Comparison of ENCODE assay signal across 8 cellular contexts in genomic region chr18:8988262-8988871, GRCh38.
DNase-seq lines count a peak whose midpoint lies in the region; ATAC-seq and TF ChIP-seq lines count a peak whose summit lies in the region.

No MANE protein-coding gene starts in this region.

- H3K4me1 ChIP-seq in OCI-LY7 (ENCODE audit: insufficient read depth, low read length, poor library complexity, severe bottlenecking) (peaks cover 36% of the 10 kb centered on the region), neuronal stem cell (ENCODE audit: control insufficient read depth in 2 of 2, insufficient read depth in 1 of 2, low read depth in 1 of 2, low read length in 2 of 2) (no peaks in the 10 kb centered on the region), thyroid gland (no peaks in the 10 kb centered on the region)

- no peak overlapping the region for H4K8ac ChIP-seq in neuronal stem cell (ENCODE audit: low read depth, low read length)

- H2BK5ac ChIP-seq in neuronal stem cell (ENCODE audit: low read length), result no peak overlapping the region

- intact Hi-C loops in OCI-LY7 (cut with micrococcal nuclease; ENCODE audit: unreplicated experiment) (loop anchor here (1.0 to 2.0 kb wide), 5 partner anchors 66 to 510 kb away; no protein-coding TSS in a partner anchor), thyroid gland (cut with DNase I) (no loop called here)

- no peak overlapping the region for H3K18ac ChIP-seq in neuronal stem cell (ENCODE audit: low read length)

- POLR2A ChIA-PET in OCI-LY7 (lab: Charles Lee), result interaction anchor here (0.7 to 2.1 kb wide), 8 partner anchors 10 to 506 kb away, joined by 3 to 6 read pairs (median 4); no protein-coding TSS in a partner anchor

- H3K4ac ChIP-seq in neuronal stem cell (ENCODE audit: low read length), result no peak overlapping the region

- no peaks in the 10 kb centered on the region for H3K79me2 ChIP-seq in OCI-LY7 (ENCODE audit: insufficient read depth, low read depth, low read length)

- H4K91ac ChIP-seq in neuronal stem cell (ENCODE audit: low read depth, low read length, poor library complexity), result no peak overlapping the region

- DNase-seq in C1 segment of cervical spinal cord (lab: John Stamatoyannopoulos, UW) (peak in 10 of 14 donors; percentile 3 to 73 (median 18)), HUDEP-2 (lab: John Stamatoyannopoulos, UW; ENCODE audit: unreplicated experiment in 76 of 76) (peak in 41 of 76 experiments; percentile 0 to 73 (median 18)), OCI-LY7 (ENCODE audit: low spot score) (peak; percentile 87), fibroblast of pulmonary artery (ENCODE audit: low read depth) (peak; percentile 77), neuronal stem cell (ENCODE audit: low spot score) (peak; percentile 55), thyroid gland (peak; percentile 53 to 62)
- DNase-seq in activated T-cell treated with anti-CD3 and anti-CD28 coated beads, Interleukin-2, amount 50 U/mL, for 4 hours, result peak; percentile 44

- no peak overlapping the region for H3K14ac ChIP-seq in neuronal stem cell (ENCODE audit: low read length)

- peak overlapping the region; percentile 63; the same call in 1 of the 2 replicates for H2AFZ ChIP-seq in OCI-LY7 (ENCODE audit: low read length)
- no peak overlapping the region for H2AFZ ChIP-seq in neuronal stem cell (ENCODE audit: low read length)

- no peak overlapping the region for H3K4me3 Mint-ChIP-seq in activated T-cell treated with anti-CD3 and anti-CD28 coated beads, Interleukin-2, amount 50 U/mL, for 4 hours

- TF ChIP-seq CTCF in OCI-LY7 (conservative IDR thresholded peaks at IDR 0.05; ENCODE audit: low read length) (peak; percentile 97), fibroblast of pulmonary artery (IDR thresholded peaks at IDR 0.05; ENCODE audit: low read length, missing control alignments) (peak; percentile 93), thyroid gland (IDR thresholded peaks at IDR 0.05) (peak in 5 of 6 experiments; percentile 52 to 81 (median 74))

- H3K79me1 ChIP-seq in neuronal stem cell (ENCODE audit: low read depth, low read length), result no peaks in the 10 kb centered on the region

- WGBS in neuronal stem cell (ENCODE audit: extremely low coverage in 2 of 2, insufficient read length in 2 of 2, insufficient replicate concordance in 1 of 2), 2 donors, result no CpG with 5 or more reads among the region's 10 CpGs
- 30 to 34% methylated on average over 10 of the region's 10 CpGs for WGBS in thyroid gland, 2 donors

- no peak overlapping the region for H3K23ac ChIP-seq in neuronal stem cell (ENCODE audit: low read depth, low read length, poor library complexity)

- H3K36me3 Mint-ChIP-seq in activated T-cell treated with anti-CD3 and anti-CD28 coated beads, Interleukin-2, amount 50 U/mL, for 4 hours (ENCODE audit: insufficient read depth), result no peaks in the 10 kb centered on the region

- no peak overlapping the region for H2AK5ac ChIP-seq in neuronal stem cell (ENCODE audit: low read depth, low read length)

- H2BK12ac ChIP-seq in neuronal stem cell (ENCODE audit: low read length), result no peak overlapping the region

- H3K4me2 ChIP-seq in OCI-LY7 (ENCODE audit: low read length), result no peak overlapping the region
- no peak overlapping the region for H3K4me2 ChIP-seq in neuronal stem cell (ENCODE audit: insufficient read depth, low read length, poor library complexity, severe bottlenecking)

- peak; percentile 86 for ATAC-seq in GM19351 (IDR thresholded peaks at IDR 0.05; ENCODE audit: unreplicated experiment)
- ATAC-seq in activated T-cell treated with anti-CD3 and anti-CD28 coated beads, Interleukin-2, amount 50 U/mL, for 4 hours, result peak; percentile 78 to 87

- no peaks in the 10 kb centered on the region for H3K9me3 ChIP-seq in OCI-LY7 (ENCODE audit: low read length)
- H3K9me3 ChIP-seq in neuronal stem cell (replicated peaks in 1 of 2; ENCODE audit: control insufficient read depth in 2 of 2, insufficient read depth in 1 of 2, low read depth in 1 of 2, low read length in 2 of 2), result no peaks in the 10 kb centered on the region
- H3K9me3 ChIP-seq in thyroid gland, result no peaks in the 10 kb centered on the region

- no peaks in the 10 kb centered on the region for H3K36me3 ChIP-seq in OCI-LY7 (ENCODE audit: insufficient read depth, low read length)
- H3K36me3 ChIP-seq in neuronal stem cell (replicated peaks in 1 of 2; ENCODE audit: control insufficient read depth in 2 of 2, insufficient read depth in 2 of 2, low read length in 2 of 2), result no peaks in the 10 kb centered on the region
- H3K36me3 ChIP-seq in thyroid gland, result no peaks in the 10 kb centered on the region

- no TSS peak for BruUV-seq in OCI-LY7 (replicated peaks; lab: Mats Ljungman, UMichigan)

- H3K9me2 ChIP-seq in OCI-LY7 (ENCODE audit: insufficient read depth, low read length), result no peaks in the 10 kb centered on the region

- no peaks in the 10 kb centered on the region for H3K9me3 Mint-ChIP-seq in activated T-cell treated with anti-CD3 and anti-CD28 coated beads, Interleukin-2, amount 50 U/mL, for 4 hours

- no peak for TF ChIP-seq POLR2A in thyroid gland (IDR thresholded peaks at IDR 0.05)

- H3K27ac ChIP-seq in OCI-LY7 (ENCODE audit: low read depth, low read length, poor library complexity, severe bottlenecking) (no peak overlapping the region), neuronal stem cell (replicated peaks; ENCODE audit: low read length) (no peak overlapping the region), thyroid gland (no peak overlapping the region)

- H4K20me1 ChIP-seq in OCI-LY7 (ENCODE audit: insufficient read depth, low read length), result no peaks in the 10 kb centered on the region

- H2BK120ac ChIP-seq in neuronal stem cell (ENCODE audit: low read depth, low read length), result no peak overlapping the region

- no peak overlapping the region for H3K9ac ChIP-seq in neuronal stem cell (ENCODE audit: low read depth, low read length, poor library complexity)

- H3K27me3 ChIP-seq in neuronal stem cell (ENCODE audit: control insufficient read depth in 3 of 3, insufficient read depth in 3 of 3, low read depth in 1 of 3, low read length in 3 of 3) (peaks cover 0 to 5% (median 0%) of the 10 kb centered on the region in 3 experiments), thyroid gland (no peaks in the 10 kb centered on the region)

- CTCF ChIA-PET in OCI-LY7 (lab: Charles Lee; ENCODE audit: unreplicated experiment), result interaction anchor here (0.7 to 2.0 kb wide), 5 partner anchors 10 to 335 kb away, joined by 3 to 8 read pairs (median 4); no protein-coding TSS in a partner anchor

- H3K4me3 ChIP-seq in OCI-LY7 (ENCODE audit: low read depth, low read length, poor library complexity, severe bottlenecking), result no peak overlapping the region
- H3K4me3 ChIP-seq in fibroblast of pulmonary artery (replicated peaks; ENCODE audit: low read depth, low read length), result no peak overlapping the region
- no peak overlapping the region for H3K4me3 ChIP-seq in neuronal stem cell (ENCODE audit: low read length in 2 of 2)
- no peak overlapping the region for H3K4me3 ChIP-seq in thyroid gland (replicated peaks in 1 of 3)

- H3K4me1 Mint-ChIP-seq in activated T-cell treated with anti-CD3 and anti-CD28 coated beads, Interleukin-2, amount 50 U/mL, for 4 hours (ENCODE audit: low read depth), result no peaks in the 10 kb centered on the region

- H2BK15ac ChIP-seq in neuronal stem cell (ENCODE audit: low read length), result no peak overlapping the region

- H3K27me3 Mint-ChIP-seq in activated T-cell treated with anti-CD3 and anti-CD28 coated beads, Interleukin-2, amount 50 U/mL, for 4 hours (ENCODE audit: low read depth), result peaks cover 18% of the 10 kb centered on the region

Comparison
In these comparisons a context has a peak if more than half of its experiments do, and no peak if none do; other contexts are left out.
1. DNase-seq: peak in every context shown above with its lines; median percentile 87 in OCI-LY7; 77 in fibroblast of pulmonary artery; 58 in thyroid gland; 55 in neuronal stem cell; 44 in activated T-cell treated with anti-CD3 and anti-CD28 coated beads, Interleukin-2, amount 50 U/mL, for 4 hours; 18 in C1 segment of cervical spinal cord; 18 in HUDEP-2.